In genomic region chr10:58488921-58489320, GRCh38 we compare ENCODE assay signal across 31 cellular contexts. TPM values are rescaled to one million over a fixed set of nuclear protein-coding genes. Genes with fewer than 3 reads are reported as not detected.
DNase-seq lines count a peak whose midpoint lies in the region; ATAC-seq, FAIRE-seq and TF ChIP-seq lines count a peak whose summit lies in the region.
"Had no signal": no experiment of that assay in that cellular context is flagged by ENCODE, and none has a peak within 500 bp of the region (broad histone marks: within the 10 kb centered on the region; RNA-seq: fewer than 3 reads in every experiment).

No MANE protein-coding gene starts in this region.

- TF ChIP-seq CTCF in astrocyte (IDR thresholded peaks at IDR 0.05; ENCODE audit: insufficient read depth, low read depth, low read length): no peak
- no peak for TF ChIP-seq CTCF in fibroblast of villous mesenchyme (IDR thresholded peaks at IDR 0.05; ENCODE audit: insufficient read depth, low read depth, low read length)
- TF ChIP-seq CTCF in GM23338 (conservative IDR thresholded peaks at IDR 0.05; ENCODE audit: low read depth in 2 of 2): no peak

- H2AFZ ChIP-seq in astrocyte (ENCODE audit: low read depth, low read length): no peak overlapping the region
- no peak overlapping the region for H2AFZ ChIP-seq in GM23338
- H2AFZ ChIP-seq: parathyroid adenoma had no signal

- no peak for ATAC-seq in GM23338
- ATAC-seq: activated CD4-positive, CD25-positive, alpha-beta regulatory T cell treated with anti-CD3 and anti-CD28 coated beads, Interleukin-2, amount 50 U/mL, for 24 hours; activated CD8-positive, alpha-beta T cell treated with anti-CD3 and anti-CD28 coated beads, Interleukin-2, amount 10 ng/mL, durations not matched to agents 7 days and 5 days; heart right ventricle; T-cell had no signal

- H3K27ac ChIP-seq in astrocyte (ENCODE audit: low read depth, low read length) (no peak overlapping the region), GM23338 (ENCODE audit: low read depth) (no peak overlapping the region)
- H3K27ac ChIP-seq: cardiac muscle cell, coronary artery, heart right ventricle, parathyroid adenoma, right atrium auricular region, SJCRH30, thyroid gland had no signal

- DNase-seq in EH (ENCODE audit: low read depth) (peak; percentile 77), NCI-H2081 (lab: John Stamatoyannopoulos, UW) (peak; percentile 26 to 71), astrocyte (ENCODE audit: low read depth) (peak; percentile 58), fibroblast of villous mesenchyme (ENCODE audit: low read depth) (peak; percentile 19), GM23338 (ENCODE audit: low spot score) (no peak), COLO829 (ENCODE audit: low spot score) (no peak)
- DNase-seq in activated naive CD4-positive, alpha-beta T cell treated with Interleukin-2 at 50 U/mL for 16 hours: no peak
- DNase-seq in activated effector memory CD4-positive, alpha-beta T cell treated with anti-CD3 and anti-CD28 coated beads, Interleukin-2, amount 50 U/mL, for 16 hours: no peak
- DNase-seq: activated CD8-positive, alpha-beta T cell treated with anti-CD3 and anti-CD28 coated beads, Interleukin-2, amount 10 ng/mL, durations not matched to agents 7 days and 5 days; activated gamma-delta T cell treated with Interleukin-2 at 50 U/mL for 16 hours; activated T-cell treated with anti-CD3 and anti-CD28 coated beads for 4 hours; CD4-positive, alpha-beta T cell; GF-D8; heart right ventricle; Karpas-422; NCI-H187; NCI-H226; SJCRH30; stimulated activated CD4-positive, alpha-beta T cell treated with anti-CD3 and anti-CD28 coated beads, Interleukin-12 subunit alpha, Interleukin-12 subunit beta, amount 100 ng/mL, for 4 hours; stimulated activated CD4-positive, alpha-beta T cell treated with anti-CD3 and anti-CD28 coated beads, Interleukin-4, amount 100 ng/mL, for 24 hours; stimulated activated naive CD4-positive, alpha-beta T cell; T-cell; thyroid gland had no signal

- H3K27me3 Mint-ChIP-seq in astrocyte (ENCODE audit: low read depth, unreplicated experiment): no peaks in the 10 kb centered on the region
- peaks cover 3% of the 10 kb centered on the region for H3K27me3 Mint-ChIP-seq in GM23338 (ENCODE audit: insufficient read depth, low read depth, poor library complexity)

- H3K79me2 ChIP-seq in astrocyte (ENCODE audit: insufficient read depth, low read length) (no peaks in the 10 kb centered on the region), GM23338 (replicated peaks; ENCODE audit: insufficient read depth) (no peaks in the 10 kb centered on the region)
- H3K79me2 ChIP-seq: parathyroid adenoma had no signal

- H3K4me3 Mint-ChIP-seq in astrocyte (ENCODE audit: unreplicated experiment) (no peak overlapping the region), GM23338 (no peak overlapping the region)
- H3K4me3 Mint-ChIP-seq: activated CD8-positive, alpha-beta T cell treated with anti-CD3 and anti-CD28 coated beads, Interleukin-2, amount 10 ng/mL, durations not matched to agents 7 days and 5 days; CD4-positive, alpha-beta T cell; neural crest cell; T-cell had no signal

- H3K9me3 ChIP-seq in astrocyte (ENCODE audit: insufficient read depth, low read depth, low read length): no peaks in the 10 kb centered on the region
- H3K9me3 ChIP-seq: heart right ventricle, right atrium auricular region, SJCRH30, thyroid gland had no signal

- H3F3A ChIP-seq in GM23338 (replicated peaks; ENCODE audit: low read depth): no peaks in the 10 kb centered on the region

- no peaks in the 10 kb centered on the region for H3K27me3 ChIP-seq in astrocyte (ENCODE audit: insufficient read depth, low read length)
- no peaks in the 10 kb centered on the region for H3K27me3 ChIP-seq in GM23338 (ENCODE audit: insufficient read depth)
- H3K27me3 ChIP-seq: cardiac muscle cell, heart right ventricle, right atrium auricular region, SJCRH30, thyroid gland had no signal

- no peak for FAIRE-seq in astrocyte (lab: Jason Lieb, UNC)
- FAIRE-seq: GM18507, H1 had no signal

- H3K27ac Mint-ChIP-seq in astrocyte (ENCODE audit: unreplicated experiment): no peak overlapping the region
- H3K27ac Mint-ChIP-seq in GM23338: no peak overlapping the region
- H3K27ac Mint-ChIP-seq: activated CD8-positive, alpha-beta T cell treated with anti-CD3 and anti-CD28 coated beads, Interleukin-2, amount 10 ng/mL, durations not matched to agents 7 days and 5 days; CD4-positive, alpha-beta T cell; T-cell had no signal

- H3K4me1 ChIP-seq in astrocyte (ENCODE audit: insufficient read depth, low read length) (no peaks in the 10 kb centered on the region), GM23338 (ENCODE audit: insufficient read depth) (no peaks in the 10 kb centered on the region)
- H3K4me1 ChIP-seq: parathyroid adenoma, right atrium auricular region, thyroid gland had no signal

- no peak overlapping the region for H3K4me3 ChIP-seq in astrocyte (ENCODE audit: insufficient read depth, low read depth, low read length)
- H3K4me3 ChIP-seq in fibroblast of villous mesenchyme (ENCODE audit: low read depth, low read length): no peak overlapping the region
- H3K4me3 ChIP-seq in GM23338: no peak overlapping the region
- H3K4me3 ChIP-seq: cardiac muscle cell, coronary artery, heart right ventricle, right atrium auricular region, SJCRH30, thyroid gland had no signal

- H3K4me1 Mint-ChIP-seq in astrocyte (ENCODE audit: low read depth, unreplicated experiment) (peaks cover 11% of the 10 kb centered on the region), GM23338 (no peaks in the 10 kb centered on the region)
- H3K4me1 Mint-ChIP-seq: neural crest cell, T-cell had no signal

- no peak overlapping the region for H3K4me2 ChIP-seq in astrocyte (ENCODE audit: low read length)
- H3K4me2 ChIP-seq in GM23338: no peak overlapping the region

- H3K9ac ChIP-seq in astrocyte (ENCODE audit: low read length): no peak overlapping the region
- H3K9ac ChIP-seq: parathyroid adenoma had no signal

- no peaks in the 10 kb centered on the region for H3K9me2 ChIP-seq in GM23338 (ENCODE audit: insufficient read depth)

- H3K36me3 Mint-ChIP-seq in astrocyte (ENCODE audit: low read depth, unreplicated experiment) (no peaks in the 10 kb centered on the region), GM23338 (ENCODE audit: low read depth) (no peaks in the 10 kb centered on the region)
- H3K36me3 Mint-ChIP-seq: T-cell had no signal

- no peaks in the 10 kb centered on the region for H4K20me1 ChIP-seq in astrocyte (ENCODE audit: insufficient read depth, low read length)
- H4K20me1 ChIP-seq in GM23338 (replicated peaks; ENCODE audit: insufficient read depth): no peaks in the 10 kb centered on the region

- no peaks in the 10 kb centered on the region for H3K36me3 ChIP-seq in astrocyte (ENCODE audit: insufficient read depth, low read length)
- no peaks in the 10 kb centered on the region for H3K36me3 ChIP-seq in GM23338 (ENCODE audit: insufficient read depth)
- H3K36me3 ChIP-seq: cardiac muscle cell, heart right ventricle, right atrium auricular region, SJCRH30, thyroid gland had no signal

- H3K9me3 Mint-ChIP-seq in astrocyte (ENCODE audit: unreplicated experiment) (peaks cover 1% of the 10 kb centered on the region), GM23338 (no peaks in the 10 kb centered on the region)
- H3K9me3 Mint-ChIP-seq: CD4-positive, alpha-beta T cell; neural crest cell; T-cell had no signal

TF ChIP-seq in GM23338, 12 proteins besides CTCF, POLR2A, EP300 and RAD21 (continues in another document):
- TF ChIP-seq REST (IDR thresholded peaks at IDR 0.05; ENCODE audit: unreplicated experiment) (no peak), NANOG (IDR thresholded peaks at IDR 0.05; ENCODE audit: borderline replicate concordance) (no peak), ZNF331 (CRISPR knock-in tag; IDR thresholded peaks at IDR 0.05; ENCODE audit: low read depth) (no peak)

RNA-seq across cellular contexts. Expression of gene BICC1, which starts 23.8 kb away (rescaled TPM):
- total RNA-seq in astrocyte: 23.0 and 37.5 TPM in 2 replicates
- total RNA-seq in fibroblast of villous mesenchyme: 39.3 and 47.7 TPM in 2 replicates
- total RNA-seq in GM23338 (2014; rRNA removed; shearing (Covaris generic)): 2.1 and 2.2 TPM in 2 replicates
- polyA plus RNA-seq in GM23338 (2016; fragmentation: Nextera tagmentation; extraction: Ambion mirVana): 0.94 and 1.3 TPM in 2 replicates
- total RNA-seq: activated CD8-positive, alpha-beta T cell treated with anti-CD3 and anti-CD28 coated beads, Interleukin-2, amount 10 ng/mL, durations not matched to agents 7 days and 5 days; CD4-positive, alpha-beta T cell had no signal

Comparison
In these comparisons a context has a peak if more than half of its experiments do, and no peak if none do; other contexts are left out.
1. DNase-seq: peak in EH (single experiment), NCI-H2081 (2 of 2), astrocyte (single experiment) and fibroblast of villous mesenchyme (single experiment); none in activated naive CD4-positive, alpha-beta T cell treated with Interleukin-2 at 50 U/mL for 16 hours (single experiment), activated effector memory CD4-positive, alpha-beta T cell treated with anti-CD3 and anti-CD28 coated beads, Interleukin-2, amount 50 U/mL, for 16 hours (single experiment), GM23338 (single experiment) and COLO829 (single experiment).